Comparison of ENCODE assay signal across 8 cellular contexts in genomic region chr7:44973610-44974401, GRCh38. TPM values are rescaled to one million over a fixed set of nuclear protein-coding genes. Genes with fewer than 3 reads are reported as not detected.
DNase-seq lines count a peak whose midpoint lies in the region; ATAC-seq and TF ChIP-seq lines count a peak whose summit lies in the region.

No MANE protein-coding gene starts in this region.

- no peaks in the 10 kb centered on the region for H3K36me3 ChIP-seq in H7 (replicated peaks; ENCODE audit: control insufficient read depth, insufficient read depth, low read length)

- ATAC-seq in HG03025 (IDR thresholded peaks at IDR 0.05; ENCODE audit: low FRiP score, unreplicated experiment) = no peak
- no peak for ATAC-seq in GM21786 (IDR thresholded peaks at IDR 0.05; ENCODE audit: unreplicated experiment)

- DNase-seq in ACHN = peak; percentile 48
- peak; percentile 65 for DNase-seq in H7
- peak; percentile 29 for DNase-seq in T-helper 22 cell (ENCODE audit: low read depth)
- DNase-seq in cardiac fibroblast (ENCODE audit: low read depth in 2 of 2) = peak; percentile 43 to 56
- DNase-seq in myocyte (ENCODE audit: low read depth) = peak; percentile 58
- no peak for DNase-seq in NCI-H1105 (lab: John Stamatoyannopoulos, UW)

- TF ChIP-seq CTCF in cardiac fibroblast (IDR thresholded peaks at IDR 0.05; ENCODE audit: low read depth, low read length) = peak; percentile 71

- no peak overlapping the region for H3K4me3 ChIP-seq in H7 (ENCODE audit: insufficient read depth, low read depth, low read length)
- no peak overlapping the region for H3K4me3 ChIP-seq in cardiac fibroblast (replicated peaks in 1 of 2; ENCODE audit: low read depth in 2 of 2, low read length in 2 of 2)

- no peaks in the 10 kb centered on the region for H3K27me3 ChIP-seq in H7 (ENCODE audit: control insufficient read depth, insufficient read depth, low read length)

- in situ Hi-C loops in ACHN (cut with HindIII; ENCODE audit: low pct_ligation_motif_present, low pct_unique_long_range_greater_than_20kb, low sequenced_read_pairs) = no loop called here

RNA-seq across cellular contexts. Expression of gene MYO1G, which starts 5.0 kb away (rescaled TPM):
- not detected in 2 replicates for total RNA-seq in H7 (2014; rRNA removed; shearing (Covaris generic))
- total RNA-seq in myocyte = 0.35 and 0.83 TPM in 2 replicates
- 0.82 TPM for polyA plus RNA-seq in myocyte (2012)

RNA-seq across cellular contexts. Expression of gene CCM2, which starts 26.2 kb away (rescaled TPM):
- 42.4 and 43.9 TPM in 2 replicates for total RNA-seq in H7 (2014; rRNA removed; shearing (Covaris generic))
- total RNA-seq in myocyte = 95.6 and 113 TPM in 2 replicates
- 107 TPM for polyA plus RNA-seq in myocyte (2012)
